14 cellular contexts compared by ENCODE assay signal in genomic region chr4:39104255-39104654, GRCh38. TPM values are rescaled to one million over a fixed set of nuclear protein-coding genes. Genes with fewer than 3 reads are reported as not detected.
A peak's percentile ranks its signal among the peaks of the same experiment; 100 is the strongest.
DNase-seq lines count a peak whose midpoint lies in the region; ATAC-seq, FAIRE-seq and TF ChIP-seq lines count a peak whose summit lies in the region.
"Had no signal": no experiment of that assay in that cellular context is flagged by ENCODE, and none has a peak within 500 bp of the region (broad histone marks: within the 10 kb centered on the region; RNA-seq: fewer than 3 reads in every experiment).

No MANE protein-coding gene starts in this region.

- H3K27me3 ChIP-seq in adipocyte (replicated peaks; ENCODE audit: control insufficient read depth, insufficient read depth, low read length): no peaks in the 10 kb centered on the region
- H3K27me3 ChIP-seq: BLaER1 treated with 17β-estradiol and CSF1 and Interleukin-3, amounts not matched to agents 10 nM and 100 nM had no signal

- intact Hi-C loops in mucosa of descending colon (cut with DNase I, micrococcal nuclease): no loop called here

- H3K4me3 Mint-ChIP-seq in activated CD4-positive, alpha-beta memory T cell treated with anti-CD3 and anti-CD28 coated beads, Interleukin-2, amount 10 ng/mL, durations not matched to agents 7 days and 5 days: no peak overlapping the region
- H3K4me3 Mint-ChIP-seq: CD4-positive, CD25-positive, alpha-beta regulatory T cell; GM23338 had no signal

- DNase-seq in D721Med (ENCODE audit: insufficient read length, low spot score) (no peak), adipocyte (ENCODE audit: low read depth) (peak; percentile 38), mucosa of descending colon (no peak), foreskin melanocyte (no peak), NCI-H1105 (lab: John Stamatoyannopoulos, UW) (no peak)
- no peak for DNase-seq in activated CD4-positive, alpha-beta memory T cell treated with anti-CD3 and anti-CD28 coated beads, Interleukin-2, amount 10 ng/mL, durations not matched to agents 7 days and 5 days
- DNase-seq: ACHN; CD4-positive, CD25-positive, alpha-beta regulatory T cell; DMS 273 treated with DMSO at 0.1 percent for 48 hours; H7 had no signal

- no peak overlapping the region for H3K27ac ChIP-seq in HEK293 (ENCODE audit: extremely low read depth, low read depth, low read length)
- H3K27ac ChIP-seq: BLaER1 treated with 17β-estradiol and CSF1 and Interleukin-3, amounts not matched to agents 10 nM and 100 nM had no signal

- H3K36me3 ChIP-seq in HEK293 (ENCODE audit: control insufficient read depth in 2 of 2, insufficient read depth in 1 of 2, low read length in 2 of 2) (peaks cover 0 to 20% of the 10 kb centered on the region in 2 experiments; a peak in 2 of 3 replicates), adipocyte (ENCODE audit: control insufficient read depth, insufficient read depth, low read length, severe bottlenecking) (peaks cover 18% of the 10 kb centered on the region), mucosa of descending colon (ENCODE audit: low read depth) (no peaks in the 10 kb centered on the region)

- H3K9me3 Mint-ChIP-seq in activated CD4-positive, alpha-beta memory T cell treated with anti-CD3 and anti-CD28 coated beads, Interleukin-2, amount 10 ng/mL, durations not matched to agents 7 days and 5 days: no peaks in the 10 kb centered on the region
- H3K9me3 Mint-ChIP-seq: GM23338 had no signal

- H3K4me3 ChIP-seq in HEK293 (ENCODE audit: low read depth, low read length) (no peak overlapping the region), adipocyte (ENCODE audit: low read length) (no peak overlapping the region), mucosa of descending colon (no peak overlapping the region)
- H3K4me3 ChIP-seq: BLaER1 treated with 17β-estradiol and CSF1 and Interleukin-3, amounts not matched to agents 10 nM and 100 nM; GM12878; GM23338 had no signal

- H3K27me3 Mint-ChIP-seq in activated CD4-positive, alpha-beta memory T cell treated with anti-CD3 and anti-CD28 coated beads, Interleukin-2, amount 10 ng/mL, durations not matched to agents 7 days and 5 days: no peaks in the 10 kb centered on the region
- H3K27me3 Mint-ChIP-seq: CD4-positive, CD25-positive, alpha-beta regulatory T cell had no signal

- peak; percentile 25 for FAIRE-seq in D721Med (lab: Jason Lieb, UNC)
- FAIRE-seq: GM12878 had no signal

- TF ChIP-seq CTCF in D721Med (IDR thresholded peaks at IDR 0.05; ENCODE audit: insufficient read depth, missing control alignments) (no peak), HEK293 (tag by site-specific recombination; IDR thresholded peaks at IDR 0.05) (no peak), mucosa of descending colon (IDR thresholded peaks at IDR 0.05) (no peak)

- H3K36me3 Mint-ChIP-seq in activated CD4-positive, alpha-beta memory T cell treated with anti-CD3 and anti-CD28 coated beads, Interleukin-2, amount 10 ng/mL, durations not matched to agents 7 days and 5 days (ENCODE audit: low read depth): peaks cover 35% of the 10 kb centered on the region

- no peak overlapping the region for H3K9ac ChIP-seq in adipocyte (ENCODE audit: low read length)
- H3K9ac ChIP-seq: BLaER1 treated with 17β-estradiol and CSF1 and Interleukin-3, amounts not matched to agents 10 nM and 100 nM had no signal

- POLR2A ChIA-PET in HEK293 (lab: Yijun Ruan, JAX): interaction anchor here (1.3 kb wide), 1 partner anchor 58 kb away, joined by 8 read pairs; no protein-coding TSS in a partner anchor
- POLR2A ChIA-PET in activated CD4-positive, alpha-beta memory T cell treated with anti-CD3 and anti-CD28 coated beads, Interleukin-2, amount 10 ng/mL, durations not matched to agents 7 days and 5 days (lab: Charles Lee): interaction anchor here (0.7 to 1.0 kb wide), 2 partner anchors 17 to 49 kb away, joined by 3 read pairs; no protein-coding TSS in a partner anchor

- ATAC-seq in mucosa of descending colon: peak; percentile 68
- ATAC-seq: GM12878, GM23338 had no signal

- no peak overlapping the region for H3K27ac Mint-ChIP-seq in activated CD4-positive, alpha-beta memory T cell treated with anti-CD3 and anti-CD28 coated beads, Interleukin-2, amount 10 ng/mL, durations not matched to agents 7 days and 5 days
- H3K27ac Mint-ChIP-seq: CD4-positive, CD25-positive, alpha-beta regulatory T cell; GM23338 had no signal

- CTCF ChIA-PET in HEK293 (lab: Yijun Ruan, JAX): interaction anchor here (0.7 kb wide), 1 partner anchor 247 kb away, joined by 8 read pairs; no protein-coding TSS in a partner anchor
- CTCF ChIA-PET in activated CD4-positive, alpha-beta memory T cell treated with anti-CD3 and anti-CD28 coated beads, Interleukin-2, amount 10 ng/mL, durations not matched to agents 7 days and 5 days (lab: Charles Lee): interaction anchor here (0.8 kb wide), 1 partner anchor 34 kb away, joined by 3 read pairs; no protein-coding TSS in a partner anchor

- H3K4me1 Mint-ChIP-seq in activated CD4-positive, alpha-beta memory T cell treated with anti-CD3 and anti-CD28 coated beads, Interleukin-2, amount 10 ng/mL, durations not matched to agents 7 days and 5 days: no peaks in the 10 kb centered on the region

- H3K4me1 ChIP-seq in HEK293 (ENCODE audit: control insufficient read depth, insufficient read depth, low read length): no peaks in the 10 kb centered on the region
- no peaks in the 10 kb centered on the region for H3K4me1 ChIP-seq in adipocyte (ENCODE audit: control insufficient read depth, insufficient read depth, low read length)
- H3K4me1 ChIP-seq in mucosa of descending colon (ENCODE audit: low read depth): no peaks in the 10 kb centered on the region
- H3K4me1 ChIP-seq: BLaER1 treated with 17β-estradiol and CSF1 and Interleukin-3, amounts not matched to agents 10 nM and 100 nM had no signal

- H3K9me3 ChIP-seq in HEK293 (ENCODE audit: control insufficient read depth, insufficient read depth, low read depth, low read length): no peaks in the 10 kb centered on the region
- no peaks in the 10 kb centered on the region for H3K9me3 ChIP-seq in adipocyte (ENCODE audit: control insufficient read depth, low read length)
- H3K9me3 ChIP-seq in mucosa of descending colon: no peaks in the 10 kb centered on the region
- H3K9me3 ChIP-seq: BLaER1 treated with 17β-estradiol and CSF1 and Interleukin-3, amounts not matched to agents 10 nM and 100 nM had no signal

TF ChIP-seq in HEK293, 187 proteins besides CTCF, POLR2A, EP300 and RAD21:
- TF ChIP-seq, protein P1, sequence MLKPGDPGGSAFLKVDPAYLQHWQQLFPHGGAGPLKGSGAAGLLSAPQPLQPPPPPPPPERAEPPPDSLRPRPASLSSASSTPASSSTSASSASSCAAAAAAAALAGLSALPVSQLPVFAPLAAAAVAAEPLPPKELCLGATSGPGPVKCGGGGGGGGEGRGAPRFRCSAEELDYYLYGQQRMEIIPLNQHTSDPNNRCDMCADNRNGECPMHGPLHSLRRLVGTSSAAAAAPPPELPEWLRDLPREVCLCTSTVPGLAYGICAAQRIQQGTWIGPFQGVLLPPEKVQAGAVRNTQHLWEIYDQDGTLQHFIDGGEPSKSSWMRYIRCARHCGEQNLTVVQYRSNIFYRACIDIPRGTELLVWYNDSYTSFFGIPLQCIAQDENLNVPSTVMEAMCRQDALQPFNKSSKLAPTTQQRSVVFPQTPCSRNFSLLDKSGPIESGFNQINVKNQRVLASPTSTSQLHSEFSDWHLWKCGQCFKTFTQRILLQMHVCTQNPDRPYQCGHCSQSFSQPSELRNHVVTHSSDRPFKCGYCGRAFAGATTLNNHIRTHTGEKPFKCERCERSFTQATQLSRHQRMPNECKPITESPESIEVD (tag by site-specific recombination; IDR thresholded peaks at IDR 0.05): peak; percentile 41; the same call in 1 of the 2 replicates
- no peak for TF ChIP-seq ZNF610 (tag by site-specific recombination; IDR thresholded peaks at IDR 0.05; ENCODE audit: borderline replicate concordance)

RNA-seq across cellular contexts. Expression of gene KLHL5, which starts 42.2 kb away (rescaled TPM):
- total RNA-seq in mucosa of descending colon: 10 to 100 TPM in 2 of 3 donors, 1 to 10 TPM in 1; 2.5 to 94.8 (median 15.2) TPM
- total RNA-seq in activated CD4-positive, alpha-beta memory T cell treated with anti-CD3 and anti-CD28 coated beads, Interleukin-2, amount 10 ng/mL, durations not matched to agents 7 days and 5 days: 10 to 100 TPM; 36.6 to 36.7 TPM
